In genomic region chr1:116424438-116424837, GRCh38 we compare ENCODE assay signal across 32 cellular contexts.
"Had no signal": no experiment of that assay in that cellular context is flagged by ENCODE, and none has a peak within 500 bp of the region (broad histone marks: within the 10 kb centered on the region; RNA-seq: fewer than 3 reads in every experiment).

No MANE protein-coding gene starts in this region.

- H3K79me2 ChIP-seq: hepatocyte had no signal

- ATAC-seq: activated CD4-positive, CD25-positive, alpha-beta regulatory T cell treated with anti-CD3 and anti-CD28 coated beads, Interleukin-2, amount 50 U/mL, for 24 hours; activated naive CD8-positive, alpha-beta T cell treated with anti-CD3 and anti-CD28 coated beads, Interleukin-2, amount 50 U/mL, for 24 hours; body of pancreas; effector memory CD8-positive, alpha-beta T cell; gastroesophageal sphincter; heart right ventricle; T-helper 17 cell had no signal

- DNase-seq: activated B cell treated with CpG ODN at 0.5 μM for 24 hours; activated CD4-positive, alpha-beta T cell treated with anti-CD3 and anti-CD28 coated beads for 48 hours; activated CD4-positive, alpha-beta T cell treated with anti-CD3 and anti-CD28 coated beads, Interleukin-2, amount 50 U/mL, for 1 hour; activated CD4-positive, alpha-beta T cell treated with anti-CD3 and anti-CD28 coated beads, Interleukin-2, amount 50 U/mL, for 48 hours; activated effector memory CD4-positive, alpha-beta T cell treated with anti-CD3 and anti-CD28 coated beads, Interleukin-2, amount 50 U/mL, for 16 hours; activated naive CD4-positive, alpha-beta T cell treated with anti-CD3 and anti-CD28 coated beads for 36 hours; activated naive CD8-positive, alpha-beta T cell treated with anti-CD3 and anti-CD28 coated beads for 36 hours; activated naive CD8-positive, alpha-beta T cell treated with anti-CD3 and anti-CD28 coated beads, Interleukin-2, amount 50 U/mL, for 24 hours; activated T-cell treated with anti-CD3 and anti-CD28 coated beads, Interleukin-2, amount 50 U/mL, for 1 hour; activated T-cell treated with anti-CD3 and anti-CD28 coated beads, Interleukin-2, amount 50 U/mL, for 48 hours; adrenal gland; amygdala; aorta; body of pancreas; caudate nucleus; cortex of kidney; dermis blood vessel endothelial cell; effector CD4-positive, alpha-beta T cell; effector memory CD8-positive, alpha-beta T cell; esophagus squamous epithelium; foreskin melanocyte; heart right ventricle; T-helper 17 cell; T1000; WERI-Rb-1 had no signal

- H2AFZ ChIP-seq: hepatocyte had no signal

- H3K36me3 Mint-ChIP-seq: activated naive CD4-positive, alpha-beta T cell treated with anti-CD3 and anti-CD28 coated beads, Interleukin-2, amount 50 U/mL, for 24 hours; activated naive CD8-positive, alpha-beta T cell treated with anti-CD3 and anti-CD28 coated beads for 36 hours had no signal

- H3K4me1 Mint-ChIP-seq: activated naive CD8-positive, alpha-beta T cell treated with anti-CD3 and anti-CD28 coated beads for 36 hours had no signal

- H3K9me3 ChIP-seq: adrenal gland, body of pancreas, esophagus squamous epithelium, gastroesophageal sphincter, heart right ventricle had no signal

- H3K36me3 ChIP-seq: adrenal gland, esophagus squamous epithelium, gastroesophageal sphincter, heart right ventricle, WERI-Rb-1 had no signal

- H3K27me3 ChIP-seq: adrenal gland, body of pancreas, esophagus squamous epithelium, heart right ventricle, hepatocyte had no signal

- H3K4me2 ChIP-seq: hepatocyte had no signal

- H3K27ac ChIP-seq: adrenal gland, body of pancreas, esophagus squamous epithelium, gastroesophageal sphincter, heart right ventricle, hepatocyte, WERI-Rb-1 had no signal

- H3K27me3 Mint-ChIP-seq: activated naive CD4-positive, alpha-beta T cell treated with anti-CD3 and anti-CD28 coated beads, Interleukin-2, amount 50 U/mL, for 24 hours; activated naive CD8-positive, alpha-beta T cell treated with anti-CD3 and anti-CD28 coated beads for 36 hours; activated naive CD8-positive, alpha-beta T cell treated with anti-CD3 and anti-CD28 coated beads, Interleukin-2, amount 50 U/mL, for 24 hours had no signal

- H3K4me3 Mint-ChIP-seq: activated B cell treated with CpG ODN at 0.5 μM for 24 hours; activated naive CD4-positive, alpha-beta T cell treated with anti-CD3 and anti-CD28 coated beads for 36 hours; activated naive CD4-positive, alpha-beta T cell treated with anti-CD3 and anti-CD28 coated beads, Interleukin-2, amount 50 U/mL, for 24 hours; activated naive CD8-positive, alpha-beta T cell treated with anti-CD3 and anti-CD28 coated beads for 36 hours; activated naive CD8-positive, alpha-beta T cell treated with anti-CD3 and anti-CD28 coated beads, Interleukin-2, amount 50 U/mL, for 24 hours; activated T-helper 1 cell treated with anti-CD3 and anti-CD28 coated beads, Interleukin-12 subunit alpha, Interleukin-12 subunit beta, Interleukin-2, Interleukin-4 antibody, amounts not matched to agents 30 ng/mL and 10 ng/mL and 1 ng/mL, durations not matched to agents 14 hours and 24 hours and 36 hours; effector memory CD8-positive, alpha-beta T cell; T-helper 17 cell; T-helper 2 cell treated with Interferon-gamma antibody and Interleukin-4, amounts not matched to agents 5 μg/mL and 100 μg/mL, for 36 hours had no signal

- H3K9me3 Mint-ChIP-seq: activated B cell treated with CpG ODN at 0.5 μM for 24 hours; activated naive CD4-positive, alpha-beta T cell treated with anti-CD3 and anti-CD28 coated beads for 36 hours; activated naive CD4-positive, alpha-beta T cell treated with anti-CD3 and anti-CD28 coated beads, Interleukin-2, amount 50 U/mL, for 24 hours; activated naive CD8-positive, alpha-beta T cell treated with anti-CD3 and anti-CD28 coated beads for 36 hours; activated naive CD8-positive, alpha-beta T cell treated with anti-CD3 and anti-CD28 coated beads, Interleukin-2, amount 50 U/mL, for 24 hours; activated T-helper 1 cell treated with anti-CD3 and anti-CD28 coated beads, Interleukin-12 subunit alpha, Interleukin-12 subunit beta, Interleukin-2, Interleukin-4 antibody, amounts not matched to agents 30 ng/mL and 10 ng/mL and 1 ng/mL, durations not matched to agents 14 hours and 24 hours and 36 hours; activated T-helper 2 cell treated with anti-CD3 and anti-CD28 coated beads, Interferon-gamma antibody, Interleukin-2, Interleukin-4, amounts not matched to agents 10 μg/mL and 5 μg/mL and 100 μg/mL, durations not matched to agents 14 hours and 24 hours and 36 hours; effector memory CD8-positive, alpha-beta T cell; T-helper 2 cell treated with Interferon-gamma antibody and Interleukin-4, amounts not matched to agents 5 μg/mL and 100 μg/mL, for 36 hours had no signal

- H3K4me3 ChIP-seq: adrenal gland, body of pancreas, esophagus squamous epithelium, gastroesophageal sphincter, heart right ventricle, hepatocyte had no signal

- H3K4me1 ChIP-seq: adrenal gland, gastroesophageal sphincter had no signal

- H3K27ac Mint-ChIP-seq: activated B cell treated with CpG ODN at 0.5 μM for 24 hours; activated naive CD4-positive, alpha-beta T cell treated with anti-CD3 and anti-CD28 coated beads for 36 hours; activated naive CD4-positive, alpha-beta T cell treated with anti-CD3 and anti-CD28 coated beads, Interleukin-2, amount 50 U/mL, for 24 hours; activated naive CD8-positive, alpha-beta T cell treated with anti-CD3 and anti-CD28 coated beads for 36 hours; activated naive CD8-positive, alpha-beta T cell treated with anti-CD3 and anti-CD28 coated beads, Interleukin-2, amount 50 U/mL, for 24 hours; activated T-helper 1 cell treated with anti-CD3 and anti-CD28 coated beads, Interleukin-12 subunit alpha, Interleukin-12 subunit beta, Interleukin-2, Interleukin-4 antibody, amounts not matched to agents 30 ng/mL and 10 ng/mL and 1 ng/mL, durations not matched to agents 14 hours and 24 hours and 36 hours; activated T-helper 2 cell treated with anti-CD3 and anti-CD28 coated beads, Interferon-gamma antibody, Interleukin-2, Interleukin-4, amounts not matched to agents 10 μg/mL and 5 μg/mL and 100 μg/mL, durations not matched to agents 14 hours and 24 hours and 36 hours; effector memory CD8-positive, alpha-beta T cell; T-helper 17 cell; T-helper 2 cell treated with Interferon-gamma antibody and Interleukin-4, amounts not matched to agents 5 μg/mL and 100 μg/mL, for 36 hours had no signal
